Comparison of ENCODE assay signal across 10 cellular contexts in the genomic region with DNA sequence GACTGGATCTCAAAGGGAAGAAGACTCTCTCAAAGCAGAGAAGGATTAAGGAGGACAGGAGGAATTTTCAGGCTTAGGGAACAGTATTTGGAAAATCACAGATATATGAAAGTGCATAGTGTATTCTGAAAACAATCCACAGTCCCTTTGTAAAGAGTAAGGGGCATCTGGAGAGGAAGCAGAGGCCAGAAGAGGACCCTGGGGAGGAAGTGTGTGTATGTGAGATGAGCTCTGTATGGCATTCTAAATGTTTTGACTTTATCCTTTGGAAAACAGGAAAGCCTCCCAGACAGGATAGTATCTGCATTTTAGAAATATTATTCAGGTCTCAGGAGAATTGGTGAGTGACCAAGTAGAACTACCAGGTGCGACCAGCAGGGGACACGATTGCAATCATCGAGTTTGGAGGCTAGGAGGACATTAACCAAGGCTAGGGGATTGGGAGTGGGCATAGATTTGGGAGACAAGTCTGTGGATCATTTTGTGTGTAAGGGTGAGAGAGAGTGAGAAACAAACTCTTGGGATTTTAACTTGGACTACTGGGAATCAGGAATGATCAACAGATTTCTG. TPM values are rescaled to one million over a fixed set of nuclear protein-coding genes. Genes with fewer than 3 reads are reported as not detected.
DNase-seq lines count a peak whose midpoint lies in the region; ATAC-seq, FAIRE-seq and TF ChIP-seq lines count a peak whose summit lies in the region.
"Had no signal": no experiment of that assay in that cellular context is flagged by ENCODE, and none has a peak within 500 bp of the region (broad histone marks: within the 10 kb centered on the region; RNA-seq: fewer than 3 reads in every experiment).

No MANE protein-coding gene starts in this region.

- H3K27ac ChIP-seq in CD8-positive, alpha-beta T cell (ENCODE audit: low read depth, low read length): no peak overlapping the region
- no peak overlapping the region for H3K27ac ChIP-seq in HCT116 (ENCODE audit: low read depth, low read length)
- H3K27ac ChIP-seq in astrocyte (ENCODE audit: low read depth, low read length): no peak overlapping the region
- no peak overlapping the region for H3K27ac ChIP-seq in HepG2 (ENCODE audit: extremely low read length, insufficient read depth, low read length)
- H3K27ac ChIP-seq: HL-60 had no signal

- no peaks in the 10 kb centered on the region for H3K9me3 ChIP-seq in CD8-positive, alpha-beta T cell (ENCODE audit: low read length)
- H3K9me3 ChIP-seq in HCT116 (ENCODE audit: control insufficient read depth in 1 of 2, insufficient read depth in 1 of 2, low read depth in 1 of 2, low read length in 2 of 2) (no peaks in the 10 kb centered on the region), astrocyte (ENCODE audit: insufficient read depth, low read depth, low read length) (no peaks in the 10 kb centered on the region), HepG2 (ENCODE audit: low read length) (no peaks in the 10 kb centered on the region)

- TF ChIP-seq EP300 in HepG2 (IDR thresholded peaks at IDR 0.05; ENCODE audit: low read depth in 2 of 2, low read length in 2 of 2) (no peak), HepG2 (CRISPR knock-in tag; IDR thresholded peaks at IDR 0.05; ENCODE audit: borderline replicate concordance) (no peak)

- BruUV-seq in HCT116 (replicated peaks; lab: Mats Ljungman, UMichigan) (no TSS peak), HepG2 (replicated peaks; lab: Mats Ljungman, UMichigan) (no TSS peak)

- H3K27ac Mint-ChIP-seq in CD8-positive, alpha-beta T cell: no peak overlapping the region
- H3K27ac Mint-ChIP-seq in astrocyte (ENCODE audit: unreplicated experiment): no peak overlapping the region
- H3K27ac Mint-ChIP-seq: activated naive CD4-positive, alpha-beta T cell treated with anti-CD3 and anti-CD28 coated beads, Interleukin-2, amount 50 U/mL, for 24 hours had no signal

- H3K79me2 ChIP-seq in HCT116 (ENCODE audit: insufficient read depth, low read length) (no peaks in the 10 kb centered on the region), astrocyte (ENCODE audit: insufficient read depth, low read length) (no peaks in the 10 kb centered on the region), HepG2 (ENCODE audit: insufficient read depth, low read length) (no peaks in the 10 kb centered on the region)

- no peaks in the 10 kb centered on the region for H3K4me1 Mint-ChIP-seq in CD8-positive, alpha-beta T cell (ENCODE audit: low read depth)
- peaks cover 3% of the 10 kb centered on the region for H3K4me1 Mint-ChIP-seq in astrocyte (ENCODE audit: low read depth, unreplicated experiment)
- H3K4me1 Mint-ChIP-seq: activated naive CD4-positive, alpha-beta T cell treated with anti-CD3 and anti-CD28 coated beads, Interleukin-2, amount 50 U/mL, for 24 hours had no signal

- RAD21 ChIA-PET in HCT116 (lab: Charles Lee; ENCODE audit: low non-redundant PET in 1 of 2, low total read pairs in 2 of 2, uncharacterized antibody in 2 of 2, unreplicated experiment in 2 of 2): no interaction called here

- H3K4me1 ChIP-seq in CD8-positive, alpha-beta T cell (ENCODE audit: insufficient read depth, low read length): no peaks in the 10 kb centered on the region
- H3K4me1 ChIP-seq in HCT116 (ENCODE audit: control insufficient read depth in 1 of 2, insufficient read depth in 2 of 2, low read length in 2 of 2) (no peaks in the 10 kb centered on the region), astrocyte (ENCODE audit: insufficient read depth, low read length) (no peaks in the 10 kb centered on the region), HepG2 (ENCODE audit: insufficient read depth, low read length) (peaks cover 15% of the 10 kb centered on the region; the same call in 1 of the 2 replicates)

- no peak for DNase-seq in CD8-positive, alpha-beta T cell
- DNase-seq in HCT116 (ENCODE audit: low read depth, low spot score) (no peak), astrocyte (ENCODE audit: low read depth) (no peak), HepG2 (ENCODE audit: low spot score) (no peak), NCI-H1105 treated with DMSO at 0.1 percent for 48 hours (lab: John Stamatoyannopoulos, UW) (no peak), NCI-H345 (lab: John Stamatoyannopoulos, UW) (no peak)
- DNase-seq: SW 1271 had no signal

- CTCF ChIA-PET in CD8-positive, alpha-beta T cell (lab: Charles Lee): interaction anchor here (2.0 kb wide), 1 partner anchor 153 kb away, joined by 6 read pairs; no protein-coding TSS in a partner anchor
- CTCF ChIA-PET in HCT116 (lab: Charles Lee) (no interaction called here), HepG2 (lab: Yijun Ruan, JAX; ENCODE audit: low intra/inter-chr PET ratio, low total read pairs) (no interaction called here)

- in situ Hi-C loops in HepG2 (cut with HindIII; ENCODE audit: extremely low pct_ligation_motif_present, low pct_unique_long_range_greater_than_20kb): no loop called here

- no peaks in the 10 kb centered on the region for H3K9me3 Mint-ChIP-seq in CD8-positive, alpha-beta T cell
- H3K9me3 Mint-ChIP-seq in astrocyte (ENCODE audit: unreplicated experiment): no peaks in the 10 kb centered on the region
- H3K9me3 Mint-ChIP-seq: activated naive CD4-positive, alpha-beta T cell treated with anti-CD3 and anti-CD28 coated beads, Interleukin-2, amount 50 U/mL, for 24 hours had no signal

- TF ChIP-seq POLR2A in HCT116 (IDR thresholded peaks at IDR 0.05; ENCODE audit: borderline replicate concordance, extremely low read depth, insufficient read depth, insufficient read length) (no peak), HepG2 (IDR thresholded peaks at IDR 0.05; ENCODE audit: insufficient read depth in 1 of 2, low read depth in 2 of 2, low read length in 2 of 2) (no peak)

- no peaks in the 10 kb centered on the region for H3K36me3 Mint-ChIP-seq in CD8-positive, alpha-beta T cell
- no peaks in the 10 kb centered on the region for H3K36me3 Mint-ChIP-seq in astrocyte (ENCODE audit: low read depth, unreplicated experiment)
- H3K36me3 Mint-ChIP-seq: activated naive CD4-positive, alpha-beta T cell treated with anti-CD3 and anti-CD28 coated beads, Interleukin-2, amount 50 U/mL, for 24 hours had no signal

- no peak overlapping the region for H3K9ac ChIP-seq in HCT116 (ENCODE audit: low read length)
- no peak overlapping the region for H3K9ac ChIP-seq in astrocyte (ENCODE audit: low read length)
- H3K9ac ChIP-seq in HepG2 (ENCODE audit: insufficient read depth, low read depth, low read length): no peak overlapping the region

- H3K4me3 Mint-ChIP-seq in CD8-positive, alpha-beta T cell: no peak overlapping the region
- H3K4me3 Mint-ChIP-seq in astrocyte (ENCODE audit: unreplicated experiment): no peak overlapping the region
- H3K4me3 Mint-ChIP-seq: activated naive CD4-positive, alpha-beta T cell treated with anti-CD3 and anti-CD28 coated beads, Interleukin-2, amount 50 U/mL, for 24 hours had no signal

- TF ChIP-seq RAD21 in HCT116 (IDR thresholded peaks at IDR 0.05; ENCODE audit: low read depth) (peak; percentile 14; the same call in 1 of the 2 replicates), HepG2 (CRISPR knock-in tag; IDR thresholded peaks at IDR 0.05) (no peak)

- POLR2A ChIA-PET in CD8-positive, alpha-beta T cell (lab: Charles Lee): no interaction called here
- POLR2A ChIA-PET in HCT116 (lab: Charles Lee): no interaction called here
- POLR2A ChIA-PET in HepG2 (lab: Yijun Ruan, JAX): no interaction called here

- no peaks in the 10 kb centered on the region for H4K20me1 ChIP-seq in HCT116 (ENCODE audit: insufficient read depth)
- H4K20me1 ChIP-seq in astrocyte (ENCODE audit: insufficient read depth, low read length): no peaks in the 10 kb centered on the region
- no peaks in the 10 kb centered on the region for H4K20me1 ChIP-seq in HepG2 (ENCODE audit: insufficient read depth, low read length)

- ATAC-seq in CD8-positive, alpha-beta T cell: no peak
- ATAC-seq in HCT116 (peak; percentile 50), HepG2 (peak; percentile 41), HG02623 (IDR thresholded peaks at IDR 0.05; ENCODE audit: unreplicated experiment) (no peak)

- no peak overlapping the region for H3K4me3 ChIP-seq in CD8-positive, alpha-beta T cell (ENCODE audit: low read depth, low read length)
- H3K4me3 ChIP-seq in HCT116 (replicated peaks in 1 of 2; ENCODE audit: low read depth in 1 of 2, low read length in 2 of 2) (no peak overlapping the region), astrocyte (ENCODE audit: insufficient read depth, low read depth, low read length) (no peak overlapping the region), HepG2 (replicated peaks in 1 of 3; ENCODE audit: insufficient read depth in 1 of 3, low read depth in 2 of 3, low read length in 3 of 3) (no peak overlapping the region)

- 1% methylated on average over 3 of the region's 3 CpGs for WGBS in HepG2 (ENCODE audit: low lambda C conversion rate)

- H3K27me3 Mint-ChIP-seq in CD8-positive, alpha-beta T cell (ENCODE audit: low read depth): no peaks in the 10 kb centered on the region
- H3K27me3 Mint-ChIP-seq in astrocyte (ENCODE audit: low read depth, unreplicated experiment): peaks cover 6% of the 10 kb centered on the region
- H3K27me3 Mint-ChIP-seq: activated naive CD4-positive, alpha-beta T cell treated with anti-CD3 and anti-CD28 coated beads, Interleukin-2, amount 50 U/mL, for 24 hours had no signal

- no peaks in the 10 kb centered on the region for H3K9me2 ChIP-seq in HCT116 (ENCODE audit: insufficient read depth)

- H2AFZ ChIP-seq in HCT116 (ENCODE audit: low read depth, low read length, poor library complexity, severe bottlenecking): no peak overlapping the region
- no peak overlapping the region for H2AFZ ChIP-seq in astrocyte (ENCODE audit: low read depth, low read length)
- H2AFZ ChIP-seq in HepG2 (ENCODE audit: low read length): no peak overlapping the region

- H3K4me2 ChIP-seq in HCT116 (ENCODE audit: low read length) (no peak overlapping the region), astrocyte (ENCODE audit: low read length) (no peak overlapping the region), HepG2 (ENCODE audit: low read depth, low read length) (no peak overlapping the region)

- H3K27me3 ChIP-seq in CD8-positive, alpha-beta T cell (ENCODE audit: insufficient read depth, low read length): no peaks in the 10 kb centered on the region
- no peaks in the 10 kb centered on the region for H3K27me3 ChIP-seq in HCT116 (ENCODE audit: insufficient read depth, low read length)
- no peaks in the 10 kb centered on the region for H3K27me3 ChIP-seq in astrocyte (ENCODE audit: insufficient read depth, low read length)
- peaks cover 0 to 6% of the 10 kb centered on the region in 2 experiments; a peak in 1 of 5 replicates for H3K27me3 ChIP-seq in HepG2 (ENCODE audit: control insufficient read depth in 1 of 2, insufficient read depth in 2 of 2, low read length in 2 of 2)

- FAIRE-seq in astrocyte (lab: Jason Lieb, UNC) (no peak), HepG2 (lab: Jason Lieb, UNC) (no peak)

- intact Hi-C loops in CD8-positive, alpha-beta T cell (cut with DNase I, micrococcal nuclease): no loop called here
- intact Hi-C loops in HCT116 (cut with micrococcal nuclease) (loop anchor here (10.0 kb wide), 1 partner anchor 312 kb away; no protein-coding TSS in a partner anchor), HepG2 (cut with micrococcal nuclease; ENCODE audit: unreplicated experiment) (loop anchor here (10.0 kb wide), 2 partner anchors 312 to 342 kb away; no protein-coding TSS in a partner anchor)

- no peaks in the 10 kb centered on the region for H3K36me3 ChIP-seq in CD8-positive, alpha-beta T cell (ENCODE audit: insufficient read depth, low read length)
- no peaks in the 10 kb centered on the region for H3K36me3 ChIP-seq in HCT116 (ENCODE audit: control insufficient read depth in 1 of 2, insufficient read depth in 2 of 2, low read length in 2 of 2)
- no peaks in the 10 kb centered on the region for H3K36me3 ChIP-seq in astrocyte (ENCODE audit: insufficient read depth, low read length)
- no peaks in the 10 kb centered on the region for H3K36me3 ChIP-seq in HepG2 (replicated peaks in 1 of 2; ENCODE audit: control insufficient read depth in 1 of 2, insufficient read depth in 2 of 2, low read length in 2 of 2)

- peak; percentile 14 for TF ChIP-seq CTCF in CD8-positive, alpha-beta T cell (IDR thresholded peaks at IDR 0.05)
- TF ChIP-seq CTCF in HCT116 (IDR thresholded peaks at IDR 0.05 in 2 of 3, conservative IDR thresholded peaks at IDR 0.05 in 1 of 3; ENCODE audit: borderline replicate concordance in 1 of 3, insufficient read depth in 1 of 3, low read depth in 2 of 3, low read length in 2 of 3): peak in 2 of 3 experiments; percentile 57 to 62; a peak in 4 of 6 replicates
- TF ChIP-seq CTCF in astrocyte (IDR thresholded peaks at IDR 0.05; ENCODE audit: insufficient read depth, low read depth, low read length): peak; percentile 31
- no peak for TF ChIP-seq CTCF in HepG2 (CRISPR knock-in tag; IDR thresholded peaks at IDR 0.05)

RNA-seq across cellular contexts. Expression of gene FAM184A, which starts 38.3 kb away (rescaled TPM):
- under 1 TPM; 0.50 to 0.79 TPM for total RNA-seq in CD8-positive, alpha-beta T cell
- 2.4 TPM for total RNA-seq in HCT116 (2021; ENCODE audit: unreplicated experiment)
- polyA plus RNA-seq in HCT116 (2012): 0.19 and 0.56 TPM in 2 replicates
- 1.3 and 2.0 TPM in 2 replicates for total RNA-seq in astrocyte
- 16.0 and 18.0 TPM in 2 replicates for total RNA-seq in HepG2 (2016; rRNA removed; fragmentation: Illumina TruSeq; extraction: Trizol)
- total RNA-seq in HepG2 (2016; cell fraction: cytosol; rRNA removed; fragmentation: Illumina TruSeq; extraction: Trizol; ENCODE audit: low read depth): 4.4 and 5.4 TPM in 2 replicates
- total RNA-seq in HepG2 (2016; cell fraction: insoluble cytoplasmic fraction; rRNA removed; fragmentation: Illumina TruSeq; extraction: Trizol): 16.1 and 16.7 TPM in 2 replicates
- total RNA-seq in HepG2 (2016; cell fraction: membrane; rRNA removed; fragmentation: Illumina TruSeq; extraction: Trizol): 7.8 and 11.8 TPM in 2 replicates
- 29.6 and 31.1 TPM in 2 replicates for total RNA-seq in HepG2 (2016; cell fraction: nucleus; rRNA removed; fragmentation: Illumina TruSeq; extraction: Trizol)
- 6.5 and 7.0 TPM in 2 replicates for polyA plus RNA-seq in HepG2 (2011; rRNA removed)
- polyA plus RNA-seq in HepG2 (2011; cell fraction: cytosol; rRNA removed): 2.1 and 3.1 TPM in 2 replicates
- polyA plus RNA-seq in HepG2 (2011; cell fraction: nucleus; rRNA removed): 4.9 and 7.2 TPM in 2 replicates
- 6.3 and 6.4 TPM in 2 replicates for polyA plus RNA-seq in HepG2 (2012)
- 2.1 and 2.3 TPM in 2 replicates for polyA plus RNA-seq in HepG2 (2016; cell fraction: cytosol; fragmentation: Illumina TruSeq; extraction: Trizol; ENCODE audit: low read depth)
- 14.2 and 15.0 TPM in 2 replicates for polyA plus RNA-seq in HepG2 (2016; cell fraction: insoluble cytoplasmic fraction; fragmentation: Illumina TruSeq; extraction: Trizol; ENCODE audit: low read depth)
- 4.0 and 5.0 TPM in 2 replicates for polyA plus RNA-seq in HepG2 (2016; cell fraction: membrane; fragmentation: Illumina TruSeq; extraction: Trizol; ENCODE audit: low read depth)
- 23.3 and 27.1 TPM in 2 replicates for polyA plus RNA-seq in HepG2 (2016; cell fraction: nucleus; fragmentation: Illumina TruSeq; extraction: Trizol; ENCODE audit: insufficient read depth, low read depth)
- polyA minus RNA-seq in HepG2 (2011; rRNA and poly(A)+ RNA removed; ENCODE audit: low replicate concordance): 1.5 TPM in 1 of 2 replicates, not detected in the other
- polyA minus RNA-seq in HepG2 (2011; cell fraction: cytosol; rRNA and poly(A)+ RNA removed): 2.9 and 3.9 TPM in 2 replicates
- polyA minus RNA-seq in HepG2 (2011; cell fraction: nucleus; rRNA and poly(A)+ RNA removed): 17.5 and 24.4 TPM in 2 replicates

Comparison
In these comparisons a context has a peak if more than half of its experiments do, and no peak if none do; other contexts are left out.
1. ATAC-seq: peak in HCT116 (single experiment) and HepG2 (single experiment); none in CD8-positive, alpha-beta T cell (single experiment) and HG02623 (single experiment).
2. intact Hi-C loops: an anchor here in HCT116 (10.0 kb wide) and HepG2 (10.0 kb wide); none called in CD8-positive, alpha-beta T cell.